Comparison of ENCODE assay signal across 24 cellular contexts in the genomic region with DNA sequence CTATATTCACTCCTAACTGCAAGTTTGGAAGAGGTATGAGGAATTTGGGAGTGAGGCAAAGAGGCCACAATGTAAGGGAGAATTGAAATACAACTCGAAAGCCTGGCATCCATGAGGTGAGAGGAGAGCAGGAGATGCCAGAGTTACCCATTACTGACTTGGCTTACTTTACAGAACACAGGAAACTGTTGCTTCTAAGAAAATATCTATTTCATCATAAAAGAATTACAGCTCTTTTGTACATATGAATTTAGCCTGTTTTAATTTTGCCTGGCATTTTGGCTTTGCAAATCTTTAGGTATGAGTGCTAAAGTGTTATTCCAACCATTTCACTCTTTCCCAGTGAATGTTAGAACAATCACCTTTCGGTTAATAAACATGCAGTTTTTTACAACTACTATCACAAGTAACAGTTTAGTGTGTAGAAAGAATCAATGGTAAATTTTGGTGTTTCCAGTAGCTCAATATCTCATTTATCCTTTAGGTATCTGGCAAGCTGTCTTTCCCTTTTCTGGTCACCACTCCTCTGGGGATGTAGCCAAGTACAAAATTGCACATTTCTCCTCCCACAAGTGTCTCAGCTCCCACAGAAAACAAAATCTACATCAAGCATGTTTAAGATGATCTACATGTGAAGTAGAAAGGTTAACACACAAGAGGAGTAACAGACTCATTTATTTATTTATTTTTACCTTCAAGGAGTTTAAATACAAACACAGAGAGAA.
"Had no signal": no experiment of that assay in that cellular context is flagged by ENCODE, and none has a peak within 500 bp of the region (broad histone marks: within the 10 kb centered on the region; RNA-seq: fewer than 3 reads in every experiment).

No MANE protein-coding gene starts in this region.

- H3K27ac Mint-ChIP-seq: activated CD4-positive, alpha-beta T cell treated with anti-CD3 and anti-CD28 coated beads, Interleukin-2, amount 10 ng/mL, durations not matched to agents 7 days and 5 days; activated CD8-positive, alpha-beta T cell treated with anti-CD3 and anti-CD28 coated beads, Interleukin-2, amount 10 ng/mL, durations not matched to agents 7 days and 5 days; activated naive CD4-positive, alpha-beta T cell treated with anti-CD3 and anti-CD28 coated beads, Interleukin-2, amount 10 ng/mL, durations not matched to agents 7 days and 5 days; activated naive CD8-positive, alpha-beta T cell treated with anti-CD3 and anti-CD28 coated beads, Interleukin-2, amount 50 U/mL, for 24 hours; naive thymus-derived CD8-positive, alpha-beta T cell; stimulated activated memory B cell treated with anti-CD40 and anti-IgM and Interleukin-4, amounts not matched to agents 10 μg/mL and 1 μg/mL and 100 μg/mL, for 72 hours had no signal

- H3K4me3 ChIP-seq: sigmoid colon, spleen, tibial artery, uterus had no signal

- H3K27me3 ChIP-seq: sigmoid colon, tibial artery, uterus had no signal

- DNase-seq: activated CD4-positive, alpha-beta T cell treated with anti-CD3 and anti-CD28 coated beads, Interleukin-2, amount 10 ng/mL, durations not matched to agents 7 days and 5 days; activated CD8-positive, alpha-beta T cell treated with anti-CD3 and anti-CD28 coated beads, Interleukin-2, amount 10 ng/mL, durations not matched to agents 7 days and 5 days; activated effector memory CD4-positive, alpha-beta T cell treated with Interleukin-2 at 50 U/mL for 16 hours; activated naive CD4-positive, alpha-beta T cell treated with anti-CD3 and anti-CD28 coated beads, Interleukin-2, amount 10 ng/mL, durations not matched to agents 7 days and 5 days; activated naive CD8-positive, alpha-beta T cell treated with anti-CD3 and anti-CD28 coated beads, Interleukin-2, amount 50 U/mL, for 24 hours; activated T-cell treated with anti-CD3 and anti-CD28 coated beads, Interleukin-2, amount 50 U/mL, for 4 hours; aorta; cortex of kidney; effector CD4-positive, alpha-beta T cell; left cardiac atrium; mesendoderm; naive thymus-derived CD8-positive, alpha-beta T cell; posterior cingulate gyrus; sigmoid colon; spleen; stimulated activated CD4-positive, alpha-beta T cell treated with anti-CD3 and anti-CD28 coated beads, Interleukin-4, amount 100 ng/mL, for 4 hours; T-helper 1 cell; T1000; tibial artery; uterus had no signal

- H3K27ac ChIP-seq: neutrophil, sigmoid colon, tibial artery had no signal

- H3K4me1 ChIP-seq: uterus had no signal

- H3K36me3 Mint-ChIP-seq: activated naive CD4-positive, alpha-beta T cell treated with anti-CD3 and anti-CD28 coated beads, Interleukin-2, amount 10 ng/mL, durations not matched to agents 7 days and 5 days; naive thymus-derived CD8-positive, alpha-beta T cell; stimulated activated memory B cell treated with anti-CD40 and anti-IgM and Interleukin-4, amounts not matched to agents 10 μg/mL and 1 μg/mL and 100 μg/mL, for 72 hours had no signal

- H3K9me3 Mint-ChIP-seq: activated CD4-positive, alpha-beta T cell treated with anti-CD3 and anti-CD28 coated beads, Interleukin-2, amount 10 ng/mL, durations not matched to agents 7 days and 5 days; activated naive CD4-positive, alpha-beta T cell treated with anti-CD3 and anti-CD28 coated beads, Interleukin-2, amount 10 ng/mL, durations not matched to agents 7 days and 5 days; activated naive CD8-positive, alpha-beta T cell treated with anti-CD3 and anti-CD28 coated beads, Interleukin-2, amount 50 U/mL, for 24 hours; activated T-cell treated with anti-CD3 and anti-CD28 coated beads, Interleukin-2, amount 50 U/mL, for 4 hours; central memory CD8-positive, alpha-beta T cell; naive thymus-derived CD8-positive, alpha-beta T cell; stimulated activated memory B cell treated with anti-CD40 and anti-IgM and Interleukin-4, amounts not matched to agents 10 μg/mL and 1 μg/mL and 100 μg/mL, for 72 hours had no signal

- H3K9me3 ChIP-seq: neutrophil, sigmoid colon, spleen, tibial artery, uterus had no signal

- H3K4me3 Mint-ChIP-seq: activated CD4-positive, alpha-beta T cell treated with anti-CD3 and anti-CD28 coated beads, Interleukin-2, amount 10 ng/mL, durations not matched to agents 7 days and 5 days; activated CD8-positive, alpha-beta T cell treated with anti-CD3 and anti-CD28 coated beads, Interleukin-2, amount 10 ng/mL, durations not matched to agents 7 days and 5 days; activated naive CD4-positive, alpha-beta T cell treated with anti-CD3 and anti-CD28 coated beads, Interleukin-2, amount 10 ng/mL, durations not matched to agents 7 days and 5 days; activated naive CD8-positive, alpha-beta T cell treated with anti-CD3 and anti-CD28 coated beads, Interleukin-2, amount 50 U/mL, for 24 hours; activated T-cell treated with anti-CD3 and anti-CD28 coated beads, Interleukin-2, amount 50 U/mL, for 4 hours; central memory CD8-positive, alpha-beta T cell; naive thymus-derived CD8-positive, alpha-beta T cell; stimulated activated memory B cell treated with anti-CD40 and anti-IgM and Interleukin-4, amounts not matched to agents 10 μg/mL and 1 μg/mL and 100 μg/mL, for 72 hours had no signal

- H3K36me3 ChIP-seq: neutrophil, sigmoid colon, spleen, tibial artery, uterus had no signal

- ATAC-seq: activated CD8-positive, alpha-beta T cell treated with anti-CD3 and anti-CD28 coated beads, Interleukin-2, amount 10 ng/mL, durations not matched to agents 7 days and 5 days; activated naive CD8-positive, alpha-beta T cell treated with anti-CD3 and anti-CD28 coated beads, Interleukin-2, amount 50 U/mL, for 24 hours; activated T-cell treated with anti-CD3 and anti-CD28 coated beads, Interleukin-2, amount 50 U/mL, for 4 hours; esophagus mucosa; left cardiac atrium; naive thymus-derived CD8-positive, alpha-beta T cell; stimulated activated memory B cell treated with anti-CD40 and anti-IgM and Interleukin-4, amounts not matched to agents 10 μg/mL and 1 μg/mL and 100 μg/mL, for 72 hours had no signal

- H3K27me3 Mint-ChIP-seq: activated naive CD4-positive, alpha-beta T cell treated with anti-CD3 and anti-CD28 coated beads, Interleukin-2, amount 10 ng/mL, durations not matched to agents 7 days and 5 days had no signal
